ENCODE assay signal across 8 cellular contexts in genomic region chr11:107576497-107577086, GRCh38.
DNase-seq lines count a peak whose midpoint lies in the region; ATAC-seq and TF ChIP-seq lines count a peak whose summit lies in the region.

No MANE protein-coding gene starts in this region.

- no peaks in the 10 kb centered on the region for H3K4me1 ChIP-seq in RWPE2 (ENCODE audit: insufficient read depth, poor library complexity, severe bottlenecking)

- ATAC-seq in HG03139 (IDR thresholded peaks at IDR 0.05; ENCODE audit: unreplicated experiment) (peak; percentile 54), RWPE2 (ENCODE audit: low read depth) (peak; percentile 54; the same call in 1 of the 3 replicates), GM18867 (IDR thresholded peaks at IDR 0.05; ENCODE audit: unreplicated experiment) (no peak)

- in situ Hi-C loops in brain microvascular endothelial cell (cut with HindIII; ENCODE audit: low pct_ligation_motif_present, low sequenced_read_pairs), result no loop called here

- H3K36me3 ChIP-seq in RWPE2 (ENCODE audit: low read depth), result no peaks in the 10 kb centered on the region
- H3K36me3 ChIP-seq in brain microvascular endothelial cell (replicated peaks), result no peaks in the 10 kb centered on the region

- H3K27ac ChIP-seq in RWPE2 (ENCODE audit: poor library complexity, severe bottlenecking), result no peak overlapping the region
- H3K27ac ChIP-seq in brain microvascular endothelial cell, result no peak overlapping the region

- DNase-seq in NCI-H1092 treated with DMSO at 0.1 percent for 48 hours (lab: John Stamatoyannopoulos, UW) (peak; percentile 9), NCI-H1092 (lab: John Stamatoyannopoulos, UW) (no peak), RWPE2 (ENCODE audit: low spot score) (no peak), brain microvascular endothelial cell (peak; percentile 53), left kidney (ENCODE audit: low read depth, low spot score) (peak; percentile 68)
- DNase-seq in stimulated activated naive CD4-positive, alpha-beta T cell (lab: John Stamatoyannopoulos, UW), result peak in 4 of 6 experiments; percentile 14 to 34 (median 24)

- no peaks in the 10 kb centered on the region for H3K27me3 ChIP-seq in RWPE2 (ENCODE audit: insufficient read depth, poor library complexity, severe bottlenecking)
- no peaks in the 10 kb centered on the region for H3K27me3 ChIP-seq in brain microvascular endothelial cell (replicated peaks)

- TF ChIP-seq CTCF in RWPE2 (IDR thresholded peaks at IDR 0.05; ENCODE audit: poor library complexity, severe bottlenecking) (peak; percentile 90), brain microvascular endothelial cell (IDR thresholded peaks at IDR 0.05; ENCODE audit: low read depth, low read length, missing control alignments) (peak; percentile 79)

- H3K4me3 ChIP-seq in RWPE2 (ENCODE audit: severe bottlenecking) (no peak overlapping the region), brain microvascular endothelial cell (ENCODE audit: low read depth, low read length) (no peak overlapping the region)

- no peaks in the 10 kb centered on the region for H3K9me3 ChIP-seq in RWPE2 (ENCODE audit: severe bottlenecking)

Comparison
In these comparisons a context has a peak if more than half of its experiments do, and no peak if none do; other contexts are left out.
1. DNase-seq: peak in NCI-H1092 treated with DMSO at 0.1 percent for 48 hours (single experiment), brain microvascular endothelial cell (single experiment), left kidney (single experiment) and stimulated activated naive CD4-positive, alpha-beta T cell (4 of 6); none in NCI-H1092 (single experiment) and RWPE2 (single experiment).